Comparison of ENCODE assay signal across 8 cellular contexts in the genomic region with DNA sequence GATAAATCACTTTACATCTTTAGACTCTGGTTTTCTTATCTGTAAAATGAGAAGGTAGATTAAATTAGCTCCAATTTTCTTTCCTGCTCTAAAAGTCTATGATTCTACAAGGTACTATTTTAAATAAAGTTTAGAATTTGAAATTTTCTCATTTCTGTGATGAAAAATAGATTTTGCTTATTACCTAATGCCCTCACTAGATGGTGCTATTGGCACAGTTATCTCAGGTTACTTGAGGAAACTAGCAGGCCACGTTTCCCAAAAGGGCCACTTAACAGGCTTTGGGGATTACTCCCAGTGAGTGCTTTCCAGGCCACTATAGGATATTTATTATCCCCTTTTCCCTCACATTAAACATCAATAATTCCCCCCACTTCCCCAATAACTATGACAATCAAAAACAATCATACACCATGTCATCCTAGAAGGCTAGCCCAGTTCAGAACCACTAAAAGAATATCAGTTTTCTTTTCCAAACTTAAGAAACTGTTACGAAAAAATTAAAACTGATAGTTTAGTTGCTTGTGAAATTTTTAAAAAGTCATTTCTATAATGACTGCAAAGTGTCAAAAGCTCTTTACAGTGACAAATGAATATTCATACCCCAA. TPM values are rescaled to one million over a fixed set of nuclear protein-coding genes. Genes with fewer than 3 reads are reported as not detected.
DNase-seq lines count a peak whose midpoint lies in the region; ATAC-seq and TF ChIP-seq lines count a peak whose summit lies in the region.

No MANE protein-coding gene starts in this region.

- peak overlapping the region; percentile 3; the same call in 1 of the 2 replicates for H3K27ac ChIP-seq in SU-DHL-6 (ENCODE audit: low read depth, low read length)
- H3K27ac ChIP-seq in liver (ENCODE audit: low read depth in 1 of 2, low read length in 2 of 2): no peak overlapping the region
- H3K27ac ChIP-seq in tibial nerve: peak overlapping the region in 1 of 4 donors; percentile 54

- H3K4me2 ChIP-seq in SU-DHL-6 (ENCODE audit: low read depth, low read length, poor library complexity, severe bottlenecking): peak overlapping the region; percentile 2

- H2AFZ ChIP-seq in SU-DHL-6 (ENCODE audit: low read depth, low read length, severe bottlenecking): peak overlapping the region; percentile 80

- H3K36me3 ChIP-seq in SU-DHL-6 (ENCODE audit: low read length) (peaks cover 20% of the 10 kb centered on the region), liver (ENCODE audit: control insufficient read depth in 4 of 4, insufficient read depth in 3 of 4, low read depth in 1 of 4, low read length in 3 of 4) (peaks cover 0 to 3% (median 2%) of the 10 kb centered on the region in 4 donors), tibial nerve (peaks cover 0 to 37% (median 0%) of the 10 kb centered on the region in 3 donors)

- TF ChIP-seq EP300 in tibial nerve (IDR thresholded peaks at IDR 0.05): peak in 1 of 2 donors; percentile 20

- H3K79me2 ChIP-seq in SU-DHL-6 (ENCODE audit: insufficient read depth, low read length): no peaks in the 10 kb centered on the region

- no peak for ATAC-seq in GM18861 (IDR thresholded peaks at IDR 0.05; ENCODE audit: unreplicated experiment)

- H3K27me3 Mint-ChIP-seq in dendritic cell treated with granulocyte-macrophage colony-stimulating factor and Interleukin-4, amounts not matched to agents 40 ng/mL and 50 ng/mL, for 4 days: no peaks in the 10 kb centered on the region

- H3K4me1 Mint-ChIP-seq in dendritic cell treated with granulocyte-macrophage colony-stimulating factor and Interleukin-4, amounts not matched to agents 40 ng/mL and 50 ng/mL, for 4 days (ENCODE audit: low read depth): peaks cover 11% of the 10 kb centered on the region

- DNase-seq in AG10803 (ENCODE audit: low read depth) (peak; percentile 82), NCI-H1417 (lab: John Stamatoyannopoulos, UW) (peak; percentile 36 to 83 (median 70)), tibial nerve (ENCODE audit: low spot score in 2 of 2) (peak in 1 of 2 donors; percentile 21)

- no peak for TF ChIP-seq POLR2A in tibial nerve (IDR thresholded peaks at IDR 0.05)

- H3K9me2 ChIP-seq in SU-DHL-6 (replicated peaks; ENCODE audit: insufficient read depth, low read length): no peaks in the 10 kb centered on the region

- no peaks in the 10 kb centered on the region for H3K27me3 ChIP-seq in SU-DHL-6 (ENCODE audit: low read length)
- H3K27me3 ChIP-seq in liver (ENCODE audit: control insufficient read depth in 4 of 4, insufficient read depth in 4 of 4, low read length in 3 of 4): no peaks in the 10 kb centered on the region
- H3K27me3 ChIP-seq in tibial nerve: no peaks in the 10 kb centered on the region

- H3K36me3 Mint-ChIP-seq in dendritic cell treated with granulocyte-macrophage colony-stimulating factor and Interleukin-4, amounts not matched to agents 40 ng/mL and 50 ng/mL, for 4 days (ENCODE audit: low read depth): peaks cover 57% of the 10 kb centered on the region

- no peak overlapping the region for H3K4me3 Mint-ChIP-seq in dendritic cell treated with granulocyte-macrophage colony-stimulating factor and Interleukin-4, amounts not matched to agents 40 ng/mL and 50 ng/mL, for 4 days

- H3K4me3 ChIP-seq in AG10803 (ENCODE audit: low read length) (no peak overlapping the region), SU-DHL-6 (ENCODE audit: insufficient read depth, low read length, poor library complexity, severe bottlenecking) (no peak overlapping the region), liver (ENCODE audit: low read depth in 1 of 3, low read length in 3 of 3) (no peak overlapping the region), tibial nerve (no peak overlapping the region)

- no peaks in the 10 kb centered on the region for H3K4me1 ChIP-seq in liver (ENCODE audit: control insufficient read depth in 4 of 4, insufficient read depth in 4 of 4, low read length in 3 of 4)
- H3K4me1 ChIP-seq in tibial nerve: peaks cover 0 to 6% (median 0%) of the 10 kb centered on the region in 4 donors

- H3K27ac Mint-ChIP-seq in dendritic cell treated with granulocyte-macrophage colony-stimulating factor and Interleukin-4, amounts not matched to agents 40 ng/mL and 50 ng/mL, for 4 days: peak overlapping the region; percentile 63

- 29% methylated on average over 2 of the region's 2 CpGs for WGBS in liver
- WGBS in tibial nerve, 2 donors: 34 to 36% methylated on average over 2 of the region's 2 CpGs

- H3K9me3 ChIP-seq in SU-DHL-6 (ENCODE audit: insufficient read depth, low read length): no peaks in the 10 kb centered on the region
- H3K9me3 ChIP-seq in liver (ENCODE audit: control insufficient read depth in 4 of 4, low read length in 3 of 4): peaks cover 0 to 4% (median 0%) of the 10 kb centered on the region in 4 donors
- H3K9me3 ChIP-seq in tibial nerve: peaks cover 0 to 7% (median 0%) of the 10 kb centered on the region in 4 donors

- TF ChIP-seq RAD21 in liver (IDR thresholded peaks at IDR 0.05): peak; percentile 94 to 95

- peak; percentile 80 for TF ChIP-seq CTCF in AG10803 (conservative IDR thresholded peaks at IDR 0.05; ENCODE audit: low read length)
- peak; percentile 49; the same call in 2 of the 3 replicates for TF ChIP-seq CTCF in GM12872 (IDR thresholded peaks at IDR 0.05; ENCODE audit: insufficient read depth, low read depth, low read length)
- TF ChIP-seq CTCF in SU-DHL-6 (IDR thresholded peaks at IDR 0.05; ENCODE audit: insufficient read depth, low read length, poor library complexity, severe bottlenecking): peak; percentile 56
- TF ChIP-seq CTCF in liver (IDR thresholded peaks at IDR 0.05; ENCODE audit: low read depth, low read length, missing input control): peak; percentile 70
- TF ChIP-seq CTCF in tibial nerve (IDR thresholded peaks at IDR 0.05): peak; percentile 57 to 86 (median 64)

- H4K20me1 ChIP-seq in SU-DHL-6 (ENCODE audit: low read depth, low read length): no peaks in the 10 kb centered on the region

- H3F3A ChIP-seq in SU-DHL-6 (ENCODE audit: insufficient read depth): no peaks in the 10 kb centered on the region

- no peaks in the 10 kb centered on the region for H3K9me3 Mint-ChIP-seq in dendritic cell treated with granulocyte-macrophage colony-stimulating factor and Interleukin-4, amounts not matched to agents 40 ng/mL and 50 ng/mL, for 4 days

- intact Hi-C loops in dendritic cell treated with granulocyte-macrophage colony-stimulating factor and Interleukin-4, amounts not matched to agents 40 ng/mL and 50 ng/mL, for 4 days (cut with micrococcal nuclease): loop anchor here (1.0 to 2.0 kb wide), 2 partner anchors 136 to 1245 kb away; no protein-coding TSS in a partner anchor

- H3K9ac ChIP-seq in SU-DHL-6 (ENCODE audit: low read length) (peak overlapping the region; percentile 12; the same call in 1 of the 2 replicates), liver (ENCODE audit: low read depth in 1 of 2, low read length in 2 of 2) (no peak overlapping the region)

TF ChIP-seq in liver, 16 proteins besides CTCF, POLR2A, EP300 and RAD21:
- TF ChIP-seq FOXA1 (IDR thresholded peaks at IDR 0.05) (no peak), GABPA (IDR thresholded peaks at IDR 0.05 in 1 of 2, conservative IDR thresholded peaks at IDR 0.05 in 1 of 2) (peak in 1 of 2 donors; percentile 2), HNF4A (conservative IDR thresholded peaks at IDR 0.05) (peak in 1 of 2 donors; percentile 11), RXRA (IDR thresholded peaks at IDR 0.05) (peak in 1 of 2 donors; percentile 15), TAF1 (conservative IDR thresholded peaks at IDR 0.05) (no peak)

RNA-seq across cellular contexts. Expression of a gene that starts 30.6 kb away (rescaled TPM):
- total RNA-seq in liver: 10 to 100 TPM; 19.2 to 31.0 TPM
- 10 to 100 TPM in 1 of 2 donors, 1 to 10 TPM in 1; 9.1 to 12.9 TPM for polyA plus RNA-seq in liver
- 10 to 100 TPM; 17.1 to 32.2 (median 29.0) TPM for total RNA-seq in tibial nerve
